Comparison of ENCODE assay signal across 14 cellular contexts in the genomic region with DNA sequence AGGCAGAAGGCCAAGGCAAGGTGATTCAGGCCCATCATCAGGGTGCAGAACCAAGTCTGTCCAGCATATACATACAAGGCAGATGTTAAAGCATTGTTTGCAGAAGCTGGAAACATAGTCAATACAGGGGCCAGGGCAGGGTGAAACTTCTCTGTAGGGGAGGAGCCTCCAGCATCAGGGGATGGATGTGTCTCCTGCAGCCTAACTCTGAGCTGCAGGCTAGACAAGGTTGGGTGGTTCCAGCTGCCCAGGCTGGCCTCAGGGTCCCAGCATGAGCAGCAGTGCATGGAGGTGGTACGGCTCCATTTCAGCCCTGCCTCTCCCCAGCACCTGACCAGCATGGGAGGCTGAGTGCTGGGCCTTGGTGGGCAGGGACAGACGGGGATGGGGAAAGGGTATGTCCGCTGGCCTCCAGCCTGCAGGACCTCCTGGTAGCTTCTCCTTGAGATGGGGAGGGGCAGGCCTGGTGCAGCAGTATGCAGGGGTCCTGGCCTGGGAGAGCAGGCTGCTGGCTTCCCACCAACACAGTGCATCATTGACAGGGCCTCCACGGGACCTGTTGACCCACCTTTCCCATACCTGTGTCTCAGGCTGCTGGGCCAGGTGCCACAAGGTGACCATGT. TPM values are rescaled to one million over a fixed set of nuclear protein-coding genes. Genes with fewer than 3 reads are reported as not detected.
"Had no signal": no experiment of that assay in that cellular context is flagged by ENCODE, and none has a peak within 500 bp of the region (broad histone marks: within the 10 kb centered on the region; RNA-seq: fewer than 3 reads in every experiment).

No MANE protein-coding gene starts in this region.

- H3K79me2 ChIP-seq: parathyroid adenoma had no signal

- H3K27ac ChIP-seq: lower lobe of right lung, parathyroid adenoma, skin epidermis, thyroid gland had no signal

- H3K4me1 ChIP-seq: lower lobe of right lung, parathyroid adenoma, thyroid gland had no signal

- H3K27me3 ChIP-seq: thyroid gland had no signal

- H3K9ac ChIP-seq: parathyroid adenoma had no signal

- H3K9me3 ChIP-seq: lower lobe of right lung, thyroid gland had no signal

- H3K36me3 ChIP-seq: lower lobe of right lung, thyroid gland had no signal

- H3K4me3 ChIP-seq: lower lobe of right lung, skin epidermis, thyroid gland had no signal

- DNase-seq: activated CD4-positive, alpha-beta T cell treated with anti-CD3 and anti-CD28 coated beads, Interleukin-2, amount 50 U/mL, for 4 hours; activated CD4-positive, CD25-positive, alpha-beta regulatory T cell treated with anti-CD3 and anti-CD28 coated beads, Interleukin-2, amount 50 U/mL, for 72 hours; activated gamma-delta T cell treated with Interleukin-2 at 50 U/mL for 16 hours; activated T-cell treated with anti-CD3 and anti-CD28 coated beads, Interleukin-2, amount 50 U/mL, for 48 hours; effector memory CD8-positive, alpha-beta T cell; hippocampal formation; kidney glomerular epithelial cell; lower lobe of right lung; midbrain; retina; thyroid gland had no signal

- H2AFZ ChIP-seq: parathyroid adenoma had no signal

- ATAC-seq: effector memory CD8-positive, alpha-beta T cell; lower lobe of right lung had no signal

RNA-seq across cellular contexts. Expression of a gene that starts 38.6 kb away (rescaled TPM):
- total RNA-seq: epithelial cell of proximal tubule had no signal
